Comparison of ENCODE assay signal across 11 cellular contexts in the genomic region with DNA sequence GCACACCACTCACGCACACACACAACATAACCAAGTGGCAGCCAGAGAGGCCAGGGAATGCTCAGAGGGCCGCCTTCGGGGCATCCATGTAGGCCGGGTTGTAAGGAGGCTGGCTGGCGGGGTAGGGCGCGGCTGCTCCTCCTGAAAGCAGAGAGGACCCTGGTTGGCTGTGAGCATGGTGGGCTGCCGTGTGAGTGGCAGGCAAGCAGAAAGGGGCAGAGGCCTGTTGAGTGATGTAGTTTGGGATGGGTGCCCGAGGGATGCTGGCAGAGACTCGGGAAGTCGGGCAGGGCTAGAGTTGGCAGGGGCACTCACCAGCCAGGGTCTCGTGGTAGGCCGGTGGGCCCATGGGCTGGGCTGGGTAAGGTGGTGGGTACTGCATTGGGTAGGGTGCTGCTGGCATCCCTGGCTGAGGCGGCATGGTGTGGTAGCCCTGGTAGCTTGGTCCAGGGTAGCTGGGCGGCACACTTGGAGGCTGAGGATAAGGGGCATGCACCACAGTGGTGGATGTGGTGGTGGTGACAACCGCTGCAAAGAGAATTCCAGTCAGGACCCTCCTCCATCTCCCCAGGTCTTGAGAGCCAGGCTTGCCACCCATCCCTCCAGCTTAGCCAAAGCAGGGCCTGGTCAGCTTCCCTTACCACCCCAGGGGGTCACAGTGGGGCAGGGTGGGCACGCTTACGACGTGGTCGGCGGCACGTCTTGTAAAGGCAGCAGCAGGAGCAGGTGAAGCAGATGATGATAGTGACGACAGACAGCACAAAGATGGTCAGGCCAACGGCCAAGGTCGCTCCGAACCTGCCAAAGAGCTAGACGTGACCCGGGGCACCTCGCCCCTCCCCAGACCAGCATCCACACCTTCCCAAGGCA. TPM values are rescaled to one million over a fixed set of nuclear protein-coding genes. Genes with fewer than 3 reads are reported as not detected.
DNase-seq lines count a peak whose midpoint lies in the region; ATAC-seq and TF ChIP-seq lines count a peak whose summit lies in the region.
"Had no signal": no experiment of that assay in that cellular context is flagged by ENCODE, and none has a peak within 500 bp of the region (broad histone marks: within the 10 kb centered on the region; RNA-seq: fewer than 3 reads in every experiment).

No MANE protein-coding gene starts in this region.

- H3K79me2 ChIP-seq in DND-41 (ENCODE audit: insufficient read depth, low read length) (peaks cover 69% of the 10 kb centered on the region), Karpas-422 (ENCODE audit: low read length) (peaks cover 65% of the 10 kb centered on the region)

- H3K4me2 ChIP-seq in DND-41 (ENCODE audit: insufficient read depth, low read length): peak overlapping the region; percentile 35
- H3K4me2 ChIP-seq in Karpas-422 (ENCODE audit: low read depth, low read length, poor library complexity, severe bottlenecking): peak overlapping the region; percentile 81

- no peak overlapping the region for H3K4me3 Mint-ChIP-seq in progenitor cell of endocrine pancreas (ENCODE audit: low read depth)

- no peak overlapping the region for H2AFZ ChIP-seq in DND-41 (ENCODE audit: low read depth, low read length)
- no peak overlapping the region for H2AFZ ChIP-seq in Karpas-422 (ENCODE audit: low read length)

- H3K36me3 ChIP-seq in DND-41 (ENCODE audit: insufficient read depth, low read length): peaks cover 49% of the 10 kb centered on the region
- H3K36me3 ChIP-seq in Karpas-422 (ENCODE audit: insufficient read depth, low read length): peaks cover 22% of the 10 kb centered on the region
- peaks cover 30% of the 10 kb centered on the region for H3K36me3 ChIP-seq in brain microvascular endothelial cell (replicated peaks)

- H3K4me1 Mint-ChIP-seq in progenitor cell of endocrine pancreas (ENCODE audit: low read depth): peaks cover 28% of the 10 kb centered on the region

- peak overlapping the region; percentile 88 for H3K27ac Mint-ChIP-seq in progenitor cell of endocrine pancreas

- H3K27me3 ChIP-seq in DND-41 (ENCODE audit: insufficient read depth, low read length, poor library complexity) (no peaks in the 10 kb centered on the region), Karpas-422 (ENCODE audit: low read length) (no peaks in the 10 kb centered on the region), brain microvascular endothelial cell (replicated peaks) (no peaks in the 10 kb centered on the region)

- H3K27me3 Mint-ChIP-seq in progenitor cell of endocrine pancreas: no peaks in the 10 kb centered on the region

- peaks cover 10% of the 10 kb centered on the region for H3K36me3 Mint-ChIP-seq in progenitor cell of endocrine pancreas (ENCODE audit: insufficient read depth)

- H4K20me1 ChIP-seq in DND-41 (ENCODE audit: insufficient read depth, low read length) (peaks cover 24% of the 10 kb centered on the region; the same call in 1 of the 2 replicates), Karpas-422 (ENCODE audit: insufficient read depth, low read depth, low read length) (peaks cover 11% of the 10 kb centered on the region; the same call in 1 of the 2 replicates)

- H3K9ac ChIP-seq in DND-41 (ENCODE audit: low read depth, low read length) (peak overlapping the region; percentile 20; the same call in 1 of the 2 replicates), Karpas-422 (ENCODE audit: low read length) (no peak overlapping the region)

- H3K9me2 ChIP-seq in Karpas-422 (replicated peaks; ENCODE audit: insufficient read depth, low read length): no peaks in the 10 kb centered on the region

- H3K4me1 ChIP-seq in DND-41 (ENCODE audit: insufficient read depth, low read length): peaks cover 78% of the 10 kb centered on the region
- H3K4me1 ChIP-seq in Karpas-422 (ENCODE audit: low read length): peaks cover 72% of the 10 kb centered on the region

- H3K27ac ChIP-seq in DND-41 (ENCODE audit: low read length): peak overlapping the region; percentile 43; the same call in 1 of the 2 replicates
- peak overlapping the region; percentile 53; the same call in 1 of the 2 replicates for H3K27ac ChIP-seq in Karpas-422 (ENCODE audit: low read length)
- H3K27ac ChIP-seq in coronary artery: peak overlapping the region in 1 of 2 donors; percentile 100
- H3K27ac ChIP-seq in brain microvascular endothelial cell: no peak overlapping the region

- H3K9me3 ChIP-seq in DND-41 (ENCODE audit: insufficient read depth, low read length, severe bottlenecking) (no peaks in the 10 kb centered on the region), Karpas-422 (ENCODE audit: low read length) (no peaks in the 10 kb centered on the region)

- no peaks in the 10 kb centered on the region for H3K9me3 Mint-ChIP-seq in progenitor cell of endocrine pancreas (ENCODE audit: low read depth)

- ATAC-seq in DND-41 (ENCODE audit: insufficient read depth, low read depth): no peak
- no peak for ATAC-seq in GM21390 (IDR thresholded peaks at IDR 0.05; ENCODE audit: unreplicated experiment)
- no peak for ATAC-seq in HG03565 (IDR thresholded peaks at IDR 0.05; ENCODE audit: unreplicated experiment)

- TF ChIP-seq CTCF in DND-41 (IDR thresholded peaks at IDR 0.05; ENCODE audit: borderline replicate concordance, extremely low read depth, low read length, poor library complexity, severe bottlenecking): no peak
- no peak for TF ChIP-seq CTCF in coronary artery (IDR thresholded peaks at IDR 0.05)
- no peak for TF ChIP-seq CTCF in progenitor cell of endocrine pancreas (IDR thresholded peaks at IDR 0.05; ENCODE audit: unreplicated experiment)
- TF ChIP-seq CTCF in brain microvascular endothelial cell (IDR thresholded peaks at IDR 0.05; ENCODE audit: low read depth, low read length, missing control alignments): no peak

- DNase-seq in DND-41 (no peak), Karpas-422 (peak; percentile 48), coronary artery (ENCODE audit: low spot score) (no peak), progenitor cell of endocrine pancreas (ENCODE audit: low spot score, unreplicated experiment) (no peak), brain microvascular endothelial cell (no peak)
- DNase-seq in stimulated activated CD4-positive, alpha-beta T cell treated with anti-CD3 and anti-CD28 coated beads, Interleukin-4, amount 100 ng/mL, for 1 hour: no peak
- DNase-seq: activated CD4-positive, CD25-positive, alpha-beta regulatory T cell; central memory CD4-positive, alpha-beta T cell; NCI-H774 had no signal

- H3K4me3 ChIP-seq in DND-41 (ENCODE audit: low read depth in 1 of 2, low read length in 2 of 2) (no peak overlapping the region), Karpas-422 (ENCODE audit: low read length) (no peak overlapping the region), coronary artery (peak overlapping the region; percentile 50), brain microvascular endothelial cell (ENCODE audit: low read depth, low read length) (no peak overlapping the region)

- in situ Hi-C loops in brain microvascular endothelial cell (cut with HindIII; ENCODE audit: low pct_ligation_motif_present, low sequenced_read_pairs): no loop called here

RNA-seq across cellular contexts. Expression of a gene that starts 22.7 kb away (rescaled TPM):
- total RNA-seq in Karpas-422 (2014; rRNA removed; shearing (Covaris generic); ENCODE audit: low replicate concordance): 7.3 and 10.9 TPM in 2 replicates
- total RNA-seq in progenitor cell of endocrine pancreas: 13.8 and 15.2 TPM in 2 replicates

RNA-seq across cellular contexts. Expression of a gene that starts 29.2 kb away (rescaled TPM):
- total RNA-seq in Karpas-422 (2014; rRNA removed; shearing (Covaris generic); ENCODE audit: low replicate concordance): 300 and 483 TPM in 2 replicates
- 236 and 253 TPM in 2 replicates for total RNA-seq in progenitor cell of endocrine pancreas

RNA-seq across cellular contexts. Expression of a gene that starts 29.4 kb away (rescaled TPM):
- total RNA-seq in Karpas-422 (2014; rRNA removed; shearing (Covaris generic); ENCODE audit: low replicate concordance): 22.0 and 28.3 TPM in 2 replicates
- total RNA-seq in progenitor cell of endocrine pancreas: 11.4 and 13.2 TPM in 2 replicates

RNA-seq across cellular contexts. Expression of a gene that starts 34.7 kb away (rescaled TPM):
- 141 and 149 TPM in 2 replicates for total RNA-seq in Karpas-422 (2014; rRNA removed; shearing (Covaris generic); ENCODE audit: low replicate concordance)
- 157 and 162 TPM in 2 replicates for total RNA-seq in progenitor cell of endocrine pancreas

RNA-seq across cellular contexts. Expression of a gene that starts 39.4 kb away (rescaled TPM):
- 34.0 and 48.3 TPM in 2 replicates for total RNA-seq in Karpas-422 (2014; rRNA removed; shearing (Covaris generic); ENCODE audit: low replicate concordance)
- total RNA-seq in progenitor cell of endocrine pancreas: 535 and 543 TPM in 2 replicates
